Comparison of ENCODE assay signal across 19 cellular contexts in the genomic region with DNA sequence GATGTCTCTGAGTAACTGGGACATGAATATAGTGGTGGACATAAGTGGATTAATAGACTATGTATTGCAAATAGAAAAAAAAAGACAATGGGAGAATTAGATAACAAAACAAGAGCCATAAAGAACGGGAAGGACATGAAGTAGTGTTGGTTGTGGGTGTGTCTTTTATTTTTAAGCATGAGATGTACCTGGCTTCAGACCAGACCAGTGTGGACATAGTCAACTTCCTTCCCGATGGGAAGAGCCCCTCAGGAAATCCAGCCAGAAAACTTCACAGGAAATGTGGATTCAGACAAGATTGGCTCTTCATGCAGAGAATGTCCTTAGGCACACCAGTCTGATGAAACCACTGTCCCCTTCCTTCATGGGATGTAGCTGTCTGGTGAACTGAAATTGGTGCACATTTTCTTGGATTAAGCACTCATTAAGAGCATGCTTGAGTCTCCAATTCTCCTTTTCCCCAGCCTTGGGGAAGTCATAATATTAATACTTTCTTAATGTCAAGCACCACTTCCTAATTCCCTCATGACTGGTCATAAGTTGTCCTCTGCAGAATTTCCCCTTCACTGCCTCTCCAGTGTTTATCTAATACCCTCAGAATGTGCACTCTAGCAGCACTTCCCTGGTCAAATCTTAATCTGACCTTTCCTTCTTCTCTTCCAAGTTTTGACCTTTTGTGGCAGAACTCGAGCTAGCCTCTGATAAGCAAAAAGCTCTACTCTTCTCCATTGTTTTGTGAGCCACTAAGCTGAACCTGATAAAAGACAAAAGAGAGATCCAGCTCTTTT.
DNase-seq lines count a peak whose midpoint lies in the region; ATAC-seq and FAIRE-seq lines count a peak whose summit lies in the region.
"Had no signal": no experiment of that assay in that cellular context is flagged by ENCODE, and none has a peak within 500 bp of the region (broad histone marks: within the 10 kb centered on the region; RNA-seq: fewer than 3 reads in every experiment).

No MANE protein-coding gene starts in this region.

- peaks cover 0 to 11% of the 10 kb centered on the region in 2 donors for H3K27me3 Mint-ChIP-seq in natural killer cell treated with Interleukin-12 subunit alpha and Interleukin-12 subunit beta and Interleukin-15 and Interleukin-18, amount 100 ng/mL, for 72 hours

- H3K4me3 Mint-ChIP-seq in natural killer cell treated with Interleukin-12 subunit alpha and Interleukin-12 subunit beta and Interleukin-15 and Interleukin-18, amount 100 ng/mL, for 72 hours: no peak overlapping the region
- H3K4me3 Mint-ChIP-seq: CD4-positive, CD25-positive, alpha-beta regulatory T cell; GM23338 had no signal

- H3K4me1 Mint-ChIP-seq in natural killer cell treated with Interleukin-12 subunit alpha and Interleukin-12 subunit beta and Interleukin-15 and Interleukin-18, amount 100 ng/mL, for 72 hours (ENCODE audit: low read depth in 2 of 2): peaks cover 18 to 27% of the 10 kb centered on the region in 2 donors
- H3K4me1 Mint-ChIP-seq: CD4-positive, CD25-positive, alpha-beta regulatory T cell; GM23338 had no signal

- ATAC-seq in GM21367 (IDR thresholded peaks at IDR 0.05; ENCODE audit: unreplicated experiment) (no peak), HG03565 (IDR thresholded peaks at IDR 0.05; ENCODE audit: unreplicated experiment) (no peak)
- no peak for ATAC-seq in natural killer cell treated with Interleukin-12 subunit alpha and Interleukin-12 subunit beta and Interleukin-15 and Interleukin-18, amount 100 ng/mL, for 72 hours
- ATAC-seq: GM23338 had no signal

- H3K9me3 Mint-ChIP-seq in natural killer cell treated with Interleukin-12 subunit alpha and Interleukin-12 subunit beta and Interleukin-15 and Interleukin-18, amount 100 ng/mL, for 72 hours: no peaks in the 10 kb centered on the region
- H3K9me3 Mint-ChIP-seq: GM23338 had no signal

- no peak overlapping the region for H3K27ac Mint-ChIP-seq in natural killer cell treated with Interleukin-12 subunit alpha and Interleukin-12 subunit beta and Interleukin-15 and Interleukin-18, amount 100 ng/mL, for 72 hours
- H3K27ac Mint-ChIP-seq: CD4-positive, CD25-positive, alpha-beta regulatory T cell; GM23338 had no signal

- peak; percentile 36 for DNase-seq in DMS79 (lab: John Stamatoyannopoulos, UW)
- DNase-seq in RCC 7860 (ENCODE audit: low spot score): peak; percentile 65
- peak; percentile 28 for DNase-seq in glomerular visceral epithelial cell (ENCODE audit: extremely low spot score)
- DNase-seq in medulla oblongata (ENCODE audit: extremely low spot score): peak; percentile 9
- no peak for DNase-seq in NCI-H2107 (lab: John Stamatoyannopoulos, UW)
- DNase-seq in natural killer cell treated with Interleukin-12 subunit alpha and Interleukin-12 subunit beta and Interleukin-15 and Interleukin-18, amount 100 ng/mL, for 72 hours (ENCODE audit: low spot score): no peak
- DNase-seq: BE2C; CD4-positive, CD25-positive, alpha-beta regulatory T cell; DND-41; KG1; NCI-H1092 treated with DMSO at 0.1 percent for 48 hours; NCI-H1436 treated with DMSO at 0.1 percent for 48 hours; NCI-H1930; NCI-H524 treated with DMSO at 0.1 percent for 48 hours; SHP77 had no signal

- FAIRE-seq in RCC 7860 (lab: Jason Lieb, UNC): peak; percentile 80
- FAIRE-seq: GM12891 had no signal

- no peaks in the 10 kb centered on the region for H3K36me3 Mint-ChIP-seq in natural killer cell treated with Interleukin-12 subunit alpha and Interleukin-12 subunit beta and Interleukin-15 and Interleukin-18, amount 100 ng/mL, for 72 hours
- H3K36me3 Mint-ChIP-seq: CD4-positive, CD25-positive, alpha-beta regulatory T cell had no signal

Comparison
In these comparisons a context has a peak if more than half of its experiments do, and no peak if none do; other contexts are left out.
1. DNase-seq: peak in DMS79 (single experiment), RCC 7860 (single experiment), glomerular visceral epithelial cell (single experiment) and medulla oblongata (single experiment); none in NCI-H2107 (single experiment) and natural killer cell treated with Interleukin-12 subunit alpha and Interleukin-12 subunit beta and Interleukin-15 and Interleukin-18, amount 100 ng/mL, for 72 hours (single experiment).